Comparison of ENCODE assay signal across 1 cellular context in the genomic region with DNA sequence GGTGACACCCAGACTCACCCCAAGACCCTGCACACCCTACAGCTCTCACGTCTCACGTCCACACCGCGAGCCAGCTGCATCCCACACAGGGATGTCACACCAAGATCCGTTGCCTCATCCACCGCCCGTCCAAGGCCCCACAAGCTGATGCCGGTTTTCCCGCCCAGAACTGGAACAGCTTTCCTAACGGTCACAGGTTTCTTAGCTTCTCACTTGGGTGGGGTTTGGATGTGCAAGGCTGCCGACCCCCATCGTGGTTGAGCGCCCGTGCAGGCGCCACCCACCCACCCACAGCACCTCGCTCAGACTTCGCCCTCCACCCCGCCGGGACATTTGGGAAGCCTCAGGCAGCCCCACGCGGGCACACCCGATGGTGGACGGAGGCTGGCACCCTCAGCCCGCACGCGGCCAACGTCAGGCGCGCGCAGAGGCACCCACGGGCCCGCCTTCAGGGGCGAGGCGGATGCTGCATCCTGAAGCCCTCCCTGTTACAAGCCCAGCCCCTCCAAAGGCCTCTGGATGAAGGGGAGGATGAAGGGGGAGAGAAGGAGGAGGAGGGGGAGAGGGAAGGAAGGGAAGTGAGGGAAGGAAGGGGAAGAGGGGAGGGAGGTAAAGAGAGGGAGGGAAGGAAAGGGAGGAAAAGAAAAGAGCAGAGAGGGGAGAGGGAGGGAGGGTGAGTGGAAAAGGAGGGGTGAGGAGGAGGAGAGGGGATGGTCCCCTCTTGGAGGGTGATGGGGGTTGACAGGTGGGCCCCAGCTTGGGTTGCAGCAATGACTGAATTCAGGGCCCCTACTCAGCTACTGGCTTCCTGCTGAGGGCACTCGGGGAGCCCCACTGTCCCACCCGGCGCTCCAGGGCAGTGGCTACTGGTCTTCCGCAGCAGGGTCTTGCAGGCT.
TF ChIP-seq lines count a peak whose summit lies in the region.

No MANE protein-coding gene starts in this region.

TF ChIP-seq in H1, 55 proteins besides CTCF, POLR2A, EP300 and RAD21:
- TF ChIP-seq ZNF274 (IDR thresholded peaks at IDR 0.05; ENCODE audit: borderline replicate concordance, extremely low read depth, low read length): no peak
- TF ChIP-seq SIX5 (IDR thresholded peaks at IDR 0.05; ENCODE audit: low read depth, low read length): no peak
- no peak for TF ChIP-seq HDAC2 (IDR thresholded peaks at IDR 0.05; ENCODE audit: borderline replicate concordance in 1 of 2, low read depth in 2 of 2, low read length in 2 of 2)
- TF ChIP-seq, protein P1, sequence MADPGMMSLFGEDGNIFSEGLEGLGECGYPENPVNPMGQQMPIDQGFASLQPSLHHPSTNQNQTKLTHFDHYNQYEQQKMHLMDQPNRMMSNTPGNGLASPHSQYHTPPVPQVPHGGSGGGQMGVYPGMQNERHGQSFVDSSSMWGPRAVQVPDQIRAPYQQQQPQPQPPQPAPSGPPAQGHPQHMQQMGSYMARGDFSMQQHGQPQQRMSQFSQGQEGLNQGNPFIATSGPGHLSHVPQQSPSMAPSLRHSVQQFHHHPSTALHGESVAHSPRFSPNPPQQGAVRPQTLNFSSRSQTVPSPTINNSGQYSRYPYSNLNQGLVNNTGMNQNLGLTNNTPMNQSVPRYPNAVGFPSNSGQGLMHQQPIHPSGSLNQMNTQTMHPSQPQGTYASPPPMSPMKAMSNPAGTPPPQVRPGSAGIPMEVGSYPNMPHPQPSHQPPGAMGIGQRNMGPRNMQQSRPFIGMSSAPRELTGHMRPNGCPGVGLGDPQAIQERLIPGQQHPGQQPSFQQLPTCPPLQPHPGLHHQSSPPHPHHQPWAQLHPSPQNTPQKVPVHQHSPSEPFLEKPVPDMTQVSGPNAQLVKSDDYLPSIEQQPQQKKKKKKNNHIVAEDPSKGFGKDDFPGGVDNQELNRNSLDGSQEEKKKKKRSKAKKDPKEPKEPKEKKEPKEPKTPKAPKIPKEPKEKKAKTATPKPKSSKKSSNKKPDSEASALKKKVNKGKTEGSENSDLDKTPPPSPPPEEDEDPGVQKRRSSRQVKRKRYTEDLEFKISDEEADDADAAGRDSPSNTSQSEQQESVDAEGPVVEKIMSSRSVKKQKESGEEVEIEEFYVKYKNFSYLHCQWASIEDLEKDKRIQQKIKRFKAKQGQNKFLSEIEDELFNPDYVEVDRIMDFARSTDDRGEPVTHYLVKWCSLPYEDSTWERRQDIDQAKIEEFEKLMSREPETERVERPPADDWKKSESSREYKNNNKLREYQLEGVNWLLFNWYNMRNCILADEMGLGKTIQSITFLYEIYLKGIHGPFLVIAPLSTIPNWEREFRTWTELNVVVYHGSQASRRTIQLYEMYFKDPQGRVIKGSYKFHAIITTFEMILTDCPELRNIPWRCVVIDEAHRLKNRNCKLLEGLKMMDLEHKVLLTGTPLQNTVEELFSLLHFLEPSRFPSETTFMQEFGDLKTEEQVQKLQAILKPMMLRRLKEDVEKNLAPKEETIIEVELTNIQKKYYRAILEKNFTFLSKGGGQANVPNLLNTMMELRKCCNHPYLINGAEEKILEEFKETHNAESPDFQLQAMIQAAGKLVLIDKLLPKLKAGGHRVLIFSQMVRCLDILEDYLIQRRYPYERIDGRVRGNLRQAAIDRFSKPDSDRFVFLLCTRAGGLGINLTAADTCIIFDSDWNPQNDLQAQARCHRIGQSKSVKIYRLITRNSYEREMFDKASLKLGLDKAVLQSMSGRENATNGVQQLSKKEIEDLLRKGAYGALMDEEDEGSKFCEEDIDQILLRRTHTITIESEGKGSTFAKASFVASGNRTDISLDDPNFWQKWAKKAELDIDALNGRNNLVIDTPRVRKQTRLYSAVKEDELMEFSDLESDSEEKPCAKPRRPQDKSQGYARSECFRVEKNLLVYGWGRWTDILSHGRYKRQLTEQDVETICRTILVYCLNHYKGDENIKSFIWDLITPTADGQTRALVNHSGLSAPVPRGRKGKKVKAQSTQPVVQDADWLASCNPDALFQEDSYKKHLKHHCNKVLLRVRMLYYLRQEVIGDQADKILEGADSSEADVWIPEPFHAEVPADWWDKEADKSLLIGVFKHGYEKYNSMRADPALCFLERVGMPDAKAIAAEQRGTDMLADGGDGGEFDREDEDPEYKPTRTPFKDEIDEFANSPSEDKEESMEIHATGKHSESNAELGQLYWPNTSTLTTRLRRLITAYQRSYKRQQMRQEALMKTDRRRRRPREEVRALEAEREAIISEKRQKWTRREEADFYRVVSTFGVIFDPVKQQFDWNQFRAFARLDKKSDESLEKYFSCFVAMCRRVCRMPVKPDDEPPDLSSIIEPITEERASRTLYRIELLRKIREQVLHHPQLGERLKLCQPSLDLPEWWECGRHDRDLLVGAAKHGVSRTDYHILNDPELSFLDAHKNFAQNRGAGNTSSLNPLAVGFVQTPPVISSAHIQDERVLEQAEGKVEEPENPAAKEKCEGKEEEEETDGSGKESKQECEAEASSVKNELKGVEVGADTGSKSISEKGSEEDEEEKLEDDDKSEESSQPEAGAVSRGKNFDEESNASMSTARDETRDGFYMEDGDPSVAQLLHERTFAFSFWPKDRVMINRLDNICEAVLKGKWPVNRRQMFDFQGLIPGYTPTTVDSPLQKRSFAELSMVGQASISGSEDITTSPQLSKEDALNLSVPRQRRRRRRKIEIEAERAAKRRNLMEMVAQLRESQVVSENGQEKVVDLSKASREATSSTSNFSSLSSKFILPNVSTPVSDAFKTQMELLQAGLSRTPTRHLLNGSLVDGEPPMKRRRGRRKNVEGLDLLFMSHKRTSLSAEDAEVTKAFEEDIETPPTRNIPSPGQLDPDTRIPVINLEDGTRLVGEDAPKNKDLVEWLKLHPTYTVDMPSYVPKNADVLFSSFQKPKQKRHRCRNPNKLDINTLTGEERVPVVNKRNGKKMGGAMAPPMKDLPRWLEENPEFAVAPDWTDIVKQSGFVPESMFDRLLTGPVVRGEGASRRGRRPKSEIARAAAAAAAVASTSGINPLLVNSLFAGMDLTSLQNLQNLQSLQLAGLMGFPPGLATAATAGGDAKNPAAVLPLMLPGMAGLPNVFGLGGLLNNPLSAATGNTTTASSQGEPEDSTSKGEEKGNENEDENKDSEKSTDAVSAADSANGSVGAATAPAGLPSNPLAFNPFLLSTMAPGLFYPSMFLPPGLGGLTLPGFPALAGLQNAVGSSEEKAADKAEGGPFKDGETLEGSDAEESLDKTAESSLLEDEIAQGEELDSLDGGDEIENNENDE (IDR thresholded peaks at IDR 0.05; ENCODE audit: insufficient replicate concordance, low read length): no peak
- peak; percentile 88 for TF ChIP-seq CTBP2 (IDR thresholded peaks at IDR 0.05; ENCODE audit: borderline replicate concordance, insufficient read depth, insufficient read length, low read length)
- peak; percentile 92 for TF ChIP-seq EZH2 (IDR thresholded peaks at IDR 0.05; ENCODE audit: low read depth, low read length, severe bottlenecking)
- TF ChIP-seq FOSL1 (IDR thresholded peaks at IDR 0.05; ENCODE audit: insufficient read depth, low read depth, low read length): no peak
- TF ChIP-seq SUZ12 (IDR thresholded peaks at IDR 0.05; ENCODE audit: low read length): peak; percentile 97
- no peak for TF ChIP-seq ASH2L (IDR thresholded peaks at IDR 0.05; ENCODE audit: low read length)
- TF ChIP-seq SP2 (IDR thresholded peaks at IDR 0.05; ENCODE audit: low read length): no peak
- TF ChIP-seq, protein P2, sequence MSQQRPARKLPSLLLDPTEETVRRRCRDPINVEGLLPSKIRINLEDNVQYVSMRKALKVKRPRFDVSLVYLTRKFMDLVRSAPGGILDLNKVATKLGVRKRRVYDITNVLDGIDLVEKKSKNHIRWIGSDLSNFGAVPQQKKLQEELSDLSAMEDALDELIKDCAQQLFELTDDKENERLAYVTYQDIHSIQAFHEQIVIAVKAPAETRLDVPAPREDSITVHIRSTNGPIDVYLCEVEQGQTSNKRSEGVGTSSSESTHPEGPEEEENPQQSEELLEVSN (IDR thresholded peaks at IDR 0.05): peak; percentile 57
- no peak for TF ChIP-seq GABPA (IDR thresholded peaks at IDR 0.05; ENCODE audit: borderline replicate concordance, insufficient read depth, low read length)
- no peak for TF ChIP-seq PHF8 (conservative IDR thresholded peaks at IDR 0.05; ENCODE audit: low read depth, low read length)
- TF ChIP-seq, protein P3, sequence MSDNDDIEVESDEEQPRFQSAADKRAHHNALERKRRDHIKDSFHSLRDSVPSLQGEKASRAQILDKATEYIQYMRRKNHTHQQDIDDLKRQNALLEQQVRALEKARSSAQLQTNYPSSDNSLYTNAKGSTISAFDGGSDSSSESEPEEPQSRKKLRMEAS (IDR thresholded peaks at IDR 0.05): no peak
- no peak for TF ChIP-seq POLR2AphosphoS5 (IDR thresholded peaks at IDR 0.05; ENCODE audit: low read depth, low read length)
- TF ChIP-seq CHD2 (IDR thresholded peaks at IDR 0.05; ENCODE audit: low read length): no peak
- no peak for TF ChIP-seq TAF1 (IDR thresholded peaks at IDR 0.05; ENCODE audit: low read depth, low read length)
- no peak for TF ChIP-seq SIRT6 (IDR thresholded peaks at IDR 0.05; ENCODE audit: low read length)
- no peak for TF ChIP-seq TBP (IDR thresholded peaks at IDR 0.05; ENCODE audit: low read depth, low read length)
- no peak; the same call in 1 of the 2 replicates for TF ChIP-seq CBX8 (IDR thresholded peaks at IDR 0.05; ENCODE audit: borderline replicate concordance, low read depth, low read length)
- no peak for TF ChIP-seq POU5F1 (IDR thresholded peaks at IDR 0.05; ENCODE audit: low read depth, low read length)
- no peak for TF ChIP-seq RBBP5 (IDR thresholded peaks at IDR 0.05; ENCODE audit: borderline replicate concordance, low read depth, low read length)
- peak; percentile 81; the same call in 1 of the 2 replicates for TF ChIP-seq EGR1 (IDR thresholded peaks at IDR 0.05; ENCODE audit: borderline replicate concordance, low read depth, low read length)
- no peak for TF ChIP-seq NRF1 (IDR thresholded peaks at IDR 0.05; ENCODE audit: low read depth, low read length)
- no peak for TF ChIP-seq JUND (IDR thresholded peaks at IDR 0.05; ENCODE audit: low read length)
- no peak for TF ChIP-seq JUN (IDR thresholded peaks at IDR 0.05; ENCODE audit: low read depth, low read length)
- peak; percentile 88 for TF ChIP-seq RNF2 (IDR thresholded peaks at IDR 0.05; ENCODE audit: borderline replicate concordance, low read depth, low read length, missing control alignments, poor library complexity, severe bottlenecking)
- no peak for TF ChIP-seq BRCA1 (IDR thresholded peaks at IDR 0.05; ENCODE audit: low read depth, low read length)
- TF ChIP-seq, protein P4, sequence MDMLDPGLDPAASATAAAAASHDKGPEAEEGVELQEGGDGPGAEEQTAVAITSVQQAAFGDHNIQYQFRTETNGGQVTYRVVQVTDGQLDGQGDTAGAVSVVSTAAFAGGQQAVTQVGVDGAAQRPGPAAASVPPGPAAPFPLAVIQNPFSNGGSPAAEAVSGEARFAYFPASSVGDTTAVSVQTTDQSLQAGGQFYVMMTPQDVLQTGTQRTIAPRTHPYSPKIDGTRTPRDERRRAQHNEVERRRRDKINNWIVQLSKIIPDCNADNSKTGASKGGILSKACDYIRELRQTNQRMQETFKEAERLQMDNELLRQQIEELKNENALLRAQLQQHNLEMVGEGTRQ (IDR thresholded peaks at IDR 0.05; ENCODE audit: low read length): no peak
- no peak for TF ChIP-seq SRF (IDR thresholded peaks at IDR 0.05; ENCODE audit: low read depth, low read length)
- TF ChIP-seq, protein P5, sequence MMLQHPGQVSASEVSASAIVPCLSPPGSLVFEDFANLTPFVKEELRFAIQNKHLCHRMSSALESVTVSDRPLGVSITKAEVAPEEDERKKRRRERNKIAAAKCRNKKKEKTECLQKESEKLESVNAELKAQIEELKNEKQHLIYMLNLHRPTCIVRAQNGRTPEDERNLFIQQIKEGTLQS (IDR thresholded peaks at IDR 0.05; ENCODE audit: insufficient read depth, low read depth, low read length): no peak
